Comparison of ENCODE assay signal across 10 cellular contexts in genomic region chr11:33721984-33722383, GRCh38. TPM values are rescaled to one million over a fixed set of nuclear protein-coding genes. Genes with fewer than 3 reads are reported as not detected.
DNase-seq lines count a peak whose midpoint lies in the region; ATAC-seq, FAIRE-seq and TF ChIP-seq lines count a peak whose summit lies in the region.
"Had no signal": no experiment of that assay in that cellular context is flagged by ENCODE, and none has a peak within 500 bp of the region (broad histone marks: within the 10 kb centered on the region; RNA-seq: fewer than 3 reads in every experiment).

No MANE protein-coding gene starts in this region.

- no peak overlapping the region for H2AK5ac ChIP-seq in H1 (ENCODE audit: low read depth, low read length)

- H3K9me3 ChIP-seq in H1 (ENCODE audit: insufficient read depth in 2 of 2, low read depth in 1 of 2, low read length in 1 of 2) (no peaks in the 10 kb centered on the region), osteoblast (ENCODE audit: low read depth, low read length) (no peaks in the 10 kb centered on the region), vagina (no peaks in the 10 kb centered on the region), MG63 (no peaks in the 10 kb centered on the region)

- H3K79me2 ChIP-seq in H1 (ENCODE audit: control insufficient read depth in 1 of 2, insufficient read depth in 2 of 2, low read length in 2 of 2) (peaks cover 0 to 19% of the 10 kb centered on the region in 2 experiments; a peak in 2 of 4 replicates), osteoblast (ENCODE audit: insufficient read depth, low read length) (peaks cover 99% of the 10 kb centered on the region)

- no peak overlapping the region; the same call in 1 of the 2 replicates for H2BK12ac ChIP-seq in H1 (ENCODE audit: low read depth, low read length)

- peak overlapping the region in 1 of 2 donors; percentile 19 for H3K27ac Mint-ChIP-seq in natural killer cell treated with Interleukin-12 subunit alpha and Interleukin-12 subunit beta and Interleukin-15 and Interleukin-18, amount 100 ng/mL, for 72 hours
- peak overlapping the region in 1 of 2 donors; percentile 70 for H3K27ac Mint-ChIP-seq in natural killer cell

- TF ChIP-seq EP300 in H1 (IDR thresholded peaks at IDR 0.05; ENCODE audit: borderline replicate concordance in 1 of 2, low read depth in 2 of 2, low read length in 2 of 2) = no peak

- H3K36me3 Mint-ChIP-seq in natural killer cell treated with Interleukin-12 subunit alpha and Interleukin-12 subunit beta and Interleukin-15 and Interleukin-18, amount 100 ng/mL, for 72 hours = peaks cover 5% of the 10 kb centered on the region
- H3K36me3 Mint-ChIP-seq in natural killer cell = no peaks in the 10 kb centered on the region

- H3K4ac ChIP-seq in H1 (replicated peaks; ENCODE audit: insufficient read length, low read depth, low read length) = no peak overlapping the region

- DNase-seq in natural killer cell treated with Interleukin-12 subunit alpha and Interleukin-12 subunit beta and Interleukin-15 and Interleukin-18, amount 100 ng/mL, for 72 hours (ENCODE audit: low spot score) = no peak
- DNase-seq in natural killer cell = no peak
- DNase-seq in H1 (ENCODE audit: low read depth in 1 of 2, low spot score in 2 of 2) = no peak
- no peak for DNase-seq in osteoblast (ENCODE audit: insufficient read length, low spot score, missing footprints)
- DNase-seq in vagina (ENCODE audit: extremely low spot score in 2 of 2) = no peak
- DNase-seq in MG63 = no peak
- no peak for DNase-seq in Ammon's horn (ENCODE audit: low spot score)

- TF ChIP-seq RAD21 in H1 (IDR thresholded peaks at IDR 0.05 in 1 of 2, conservative IDR thresholded peaks at IDR 0.05 in 1 of 2; ENCODE audit: low read depth in 2 of 2, low read length in 2 of 2) = no peak

- H3K27ac ChIP-seq in H1 (ENCODE audit: low read depth, low read length) = peak overlapping the region; percentile 30; the same call in 1 of the 2 replicates
- H3K27ac ChIP-seq in osteoblast (ENCODE audit: low read depth, low read length) = peak overlapping the region; percentile 100
- peak overlapping the region; percentile 75 for H3K27ac ChIP-seq in vagina

- intact Hi-C loops in natural killer cell (cut with micrococcal nuclease) (no loop called here), vagina (cut with DNase I) (no loop called here)

- no peak overlapping the region for H4K8ac ChIP-seq in H1 (ENCODE audit: extremely low read depth, insufficient read depth, low read length)

- H3K56ac ChIP-seq in H1 (replicated peaks; ENCODE audit: insufficient read length, low read depth, low read length) = no peak overlapping the region

- H3K36me3 ChIP-seq in H1 (ENCODE audit: control insufficient read depth in 2 of 4, insufficient read depth in 4 of 4, low read length in 3 of 4) (peaks cover 0 to 24% (median 14%) of the 10 kb centered on the region in 4 experiments; a peak in 6 of 8 replicates), osteoblast (ENCODE audit: insufficient read depth, low read length) (peaks cover 56% of the 10 kb centered on the region), vagina (peaks cover 0 to 44% of the 10 kb centered on the region in 2 donors), MG63 (peaks cover 82% of the 10 kb centered on the region)

- peaks cover 0 to 4% (median under 1%) of the 10 kb centered on the region in 4 experiments; a peak in 3 of 7 replicates for H3K4me1 ChIP-seq in H1 (replicated peaks in 1 of 4; ENCODE audit: control insufficient read depth in 3 of 4, insufficient read depth in 4 of 4, low read length in 3 of 4)
- H3K4me1 ChIP-seq in osteoblast (ENCODE audit: insufficient read depth, low read length) = peaks cover 50% of the 10 kb centered on the region
- H3K4me1 ChIP-seq in vagina = peaks cover 72% of the 10 kb centered on the region

- H3K14ac ChIP-seq in H1 (ENCODE audit: insufficient read length) = no peak overlapping the region

- peaks cover 35 to 52% of the 10 kb centered on the region in 2 donors for H3K4me1 Mint-ChIP-seq in natural killer cell treated with Interleukin-12 subunit alpha and Interleukin-12 subunit beta and Interleukin-15 and Interleukin-18, amount 100 ng/mL, for 72 hours (ENCODE audit: low read depth in 2 of 2)
- H3K4me1 Mint-ChIP-seq in natural killer cell = peaks cover 21 to 37% of the 10 kb centered on the region in 2 donors

- H3K4me3 ChIP-seq in H1 (ENCODE audit: extremely low read depth in 1 of 4, insufficient read depth in 2 of 4, low read depth in 3 of 4, low read length in 4 of 4) (no peak overlapping the region), osteoblast (ENCODE audit: insufficient read depth, low read length) (no peak overlapping the region), vagina (no peak overlapping the region), MG63 (no peak overlapping the region)

- H2BK20ac ChIP-seq in H1 (ENCODE audit: low read length) = no peak overlapping the region

- H2BK15ac ChIP-seq in H1 (ENCODE audit: low read length) = no peak overlapping the region

- H3K4me2 ChIP-seq in H1 (ENCODE audit: insufficient read depth in 1 of 2, low read depth in 2 of 2, low read length in 2 of 2) (no peak overlapping the region), osteoblast (ENCODE audit: insufficient read depth, low read length) (peak overlapping the region; percentile 67)

- no peak overlapping the region for H3K9ac ChIP-seq in H1 (replicated peaks in 1 of 4; ENCODE audit: extremely low read depth in 1 of 4, low read depth in 3 of 4, low read length in 3 of 4)

- CTCF ChIA-PET in H1 (lab: Charles Lee; ENCODE audit: partially characterized antibody) = interaction anchor here (1.1 to 2.7 kb wide), 2 partner anchors 107 to 689 kb away, joined by 3 to 7 read pairs; no protein-coding TSS in a partner anchor

- 91% methylated on average over 5 of the region's 5 CpGs; no CpG with 5 or more reads in 1 of the 2 experiments for WGBS in H1 (ENCODE audit: extremely low coverage in 1 of 2, insufficient coverage in 1 of 2, insufficient read length in 1 of 2, insufficient replicate concordance in 2 of 2, low coverage in 1 of 2, low lambda C conversion rate in 2 of 2, missing lambda C conversion rate in 1 of 2), 2 experiments

- TF ChIP-seq POLR2A in H1 (IDR thresholded peaks at IDR 0.05; ENCODE audit: control extremely low read depth in 1 of 2, low read depth in 2 of 2, low read length in 2 of 2) (no peak), vagina (IDR thresholded peaks at IDR 0.05) (no peak)

- no peak overlapping the region for H3K18ac ChIP-seq in H1 (ENCODE audit: extremely low read depth, low read length)

- no peak overlapping the region for H2AFZ ChIP-seq in H1 (ENCODE audit: low read length)
- H2AFZ ChIP-seq in osteoblast (ENCODE audit: low read length) = no peak overlapping the region

- H3K27me3 Mint-ChIP-seq in natural killer cell treated with Interleukin-12 subunit alpha and Interleukin-12 subunit beta and Interleukin-15 and Interleukin-18, amount 100 ng/mL, for 72 hours = peaks cover 4 to 7% of the 10 kb centered on the region in 2 donors
- H3K27me3 Mint-ChIP-seq in natural killer cell (ENCODE audit: low read depth in 2 of 2) = no peaks in the 10 kb centered on the region

- H3K27me3 ChIP-seq in H1 (replicated peaks in 1 of 4; ENCODE audit: control insufficient read depth in 3 of 4, extremely low read depth in 1 of 4, insufficient read depth in 3 of 4, low read length in 3 of 4) = no peaks in the 10 kb centered on the region
- H3K27me3 ChIP-seq in osteoblast (ENCODE audit: insufficient read depth, low read length) = no peaks in the 10 kb centered on the region
- no peaks in the 10 kb centered on the region for H3K27me3 ChIP-seq in vagina
- H3K27me3 ChIP-seq in MG63 = no peaks in the 10 kb centered on the region

- ATAC-seq in natural killer cell treated with Interleukin-12 subunit alpha and Interleukin-12 subunit beta and Interleukin-15 and Interleukin-18, amount 100 ng/mL, for 72 hours = no peak
- ATAC-seq in natural killer cell (no peak), GM19463 (IDR thresholded peaks at IDR 0.05; ENCODE audit: unreplicated experiment) (no peak)

- H3K9me3 Mint-ChIP-seq in natural killer cell treated with Interleukin-12 subunit alpha and Interleukin-12 subunit beta and Interleukin-15 and Interleukin-18, amount 100 ng/mL, for 72 hours = no peaks in the 10 kb centered on the region
- H3K9me3 Mint-ChIP-seq in natural killer cell = no peaks in the 10 kb centered on the region

- H3K23ac ChIP-seq in H1 (ENCODE audit: insufficient read length) = no peak overlapping the region

- no peak for TF ChIP-seq CTCF in natural killer cell (IDR thresholded peaks at IDR 0.05)
- TF ChIP-seq CTCF in H1 (IDR thresholded peaks at IDR 0.05; ENCODE audit: control extremely low read depth in 1 of 3, insufficient read depth in 1 of 3, low read depth in 1 of 3, low read length in 3 of 3) = no peak
- no peak for TF ChIP-seq CTCF in osteoblast (IDR thresholded peaks at IDR 0.05; ENCODE audit: extremely low read depth, low read depth, low read length)
- TF ChIP-seq CTCF in vagina (IDR thresholded peaks at IDR 0.05) = no peak

- no peaks in the 10 kb centered on the region for H3K23me2 ChIP-seq in H1 (ENCODE audit: low read depth, low read length)

- no peak for FAIRE-seq in H1 (lab: Jason Lieb, UNC)

- H3K79me1 ChIP-seq in H1 (ENCODE audit: low read depth, low read length) = peaks cover 12% of the 10 kb centered on the region; the same call in 1 of the 2 replicates

- no peak overlapping the region for H4K5ac ChIP-seq in H1 (ENCODE audit: insufficient read length, low read depth, low read length)

- H4K20me1 ChIP-seq in H1 (replicated peaks in 1 of 2; ENCODE audit: control insufficient read depth in 1 of 2, insufficient read depth in 2 of 2, low read length in 2 of 2) = peaks cover 4 to 9% of the 10 kb centered on the region in 2 experiments
- H4K20me1 ChIP-seq in osteoblast (ENCODE audit: insufficient read depth, low read length) = peaks cover 17% of the 10 kb centered on the region

- no peak overlapping the region; the same call in 1 of the 2 replicates for H2BK5ac ChIP-seq in H1 (ENCODE audit: low read depth, low read length)

- no peak overlapping the region for H4K91ac ChIP-seq in H1 (replicated peaks; ENCODE audit: insufficient read length, low read length)

- POLR2A ChIA-PET in H1 (lab: Charles Lee; ENCODE audit: partially characterized antibody) = interaction anchor here (0.6 to 0.9 kb wide), 2 partner anchors 14 to 567 kb away, joined by 3 to 4 read pairs; partner anchors contain the start of gene CD59

- no peak overlapping the region for H2BK120ac ChIP-seq in H1 (replicated peaks; ENCODE audit: low read depth, low read length)

- peak overlapping the region; percentile 74 for H3K4me3 Mint-ChIP-seq in natural killer cell treated with Interleukin-12 subunit alpha and Interleukin-12 subunit beta and Interleukin-15 and Interleukin-18, amount 100 ng/mL, for 72 hours
- H3K4me3 Mint-ChIP-seq in natural killer cell = no peak overlapping the region

RNA-seq across cellular contexts. Expression of gene CD59, which starts 14.2 kb away (rescaled TPM):
- total RNA-seq in natural killer cell treated with Interleukin-12 subunit alpha and Interleukin-12 subunit beta and Interleukin-15 and Interleukin-18, amount 100 ng/mL, for 72 hours = 10 to 100 TPM; 15.5 to 23.2 TPM
- 10 to 100 TPM; 25.0 to 29.4 (median 26.4) TPM for total RNA-seq in natural killer cell
- 90.3 and 101 TPM in 2 replicates for total RNA-seq in H1 (2021; fragmentation: NEBNext Ultra II Directional; extraction: Animal tissue kit (Norgen Biotek cat#: 25700))
- 38.7 and 63.1 TPM in 2 replicates for polyA plus RNA-seq in H1 (2011; rRNA removed)
- polyA plus RNA-seq in H1 (2011; cell fraction: cytosol; rRNA removed) = 60.8 TPM
- 34.8 TPM for polyA plus RNA-seq in H1 (2011; cell fraction: nucleus; rRNA removed)
- polyA plus RNA-seq in H1 (2012, experiment 1 of 2) = 68.1 to 85.4 TPM (median 79.2 TPM) in 4 replicates
- polyA plus RNA-seq in H1 (2012, experiment 2 of 2) = 21.8 TPM
- 74.9 TPM for polyA plus RNA-seq in H1 (2013, experiment 1 of 2)
- polyA plus RNA-seq in H1 (2013, experiment 2 of 2) = 94.6 TPM
- polyA minus RNA-seq in H1 (2011; rRNA and poly(A)+ RNA removed) = 96.0 and 153 TPM in 2 replicates
- polyA minus RNA-seq in H1 (2011; cell fraction: cytosol; rRNA and poly(A)+ RNA removed) = 22.2 TPM
- 33.5 TPM for polyA minus RNA-seq in H1 (2011; cell fraction: nucleus; rRNA and poly(A)+ RNA removed)
- total RNA-seq in osteoblast = 345 and 377 TPM in 2 replicates
- 272 TPM for total RNA-seq in vagina
- 360 and 394 TPM in 2 replicates for total RNA-seq in MG63 (2014; rRNA removed; shearing (Covaris generic); ENCODE audit: low replicate concordance)

RNA-seq across cellular contexts. Expression of gene C11orf91, which starts 21.4 kb away (rescaled TPM):
- total RNA-seq in natural killer cell treated with Interleukin-12 subunit alpha and Interleukin-12 subunit beta and Interleukin-15 and Interleukin-18, amount 100 ng/mL, for 72 hours = not detected
- total RNA-seq in natural killer cell (not detected), osteoblast (not detected in 2 replicates), vagina (not detected)
- not detected in 2 replicates for total RNA-seq in H1 (2021; fragmentation: NEBNext Ultra II Directional; extraction: Animal tissue kit (Norgen Biotek cat#: 25700))
- polyA plus RNA-seq in H1 (2011; rRNA removed) = not detected in 2 replicates
- not detected for polyA plus RNA-seq in H1 (2011; cell fraction: cytosol; rRNA removed)
- not detected for polyA plus RNA-seq in H1 (2011; cell fraction: nucleus; rRNA removed)
- polyA plus RNA-seq in H1 (2012, experiment 1 of 2) = not detected in 4 replicates
- not detected for polyA plus RNA-seq in H1 (2012, experiment 2 of 2)
- not detected for polyA plus RNA-seq in H1 (2013, experiment 1 of 2)
- polyA plus RNA-seq in H1 (2013, experiment 2 of 2) = not detected
- polyA minus RNA-seq in H1 (2011; rRNA and poly(A)+ RNA removed) = not detected in 2 replicates
- polyA minus RNA-seq in H1 (2011; cell fraction: cytosol; rRNA and poly(A)+ RNA removed) = not detected
- 1.7 TPM for polyA minus RNA-seq in H1 (2011; cell fraction: nucleus; rRNA and poly(A)+ RNA removed)
- not detected in 2 replicates for total RNA-seq in MG63 (2014; rRNA removed; shearing (Covaris generic); ENCODE audit: low replicate concordance)
- total RNA-seq: dermis microvascular lymphatic vessel endothelial cell had no signal
- polyA plus RNA-seq: BJ had no signal

RNA-seq across cellular contexts. Expression of gene FBXO3, which starts 52.3 kb away (rescaled TPM):
- 10 to 100 TPM; 20.8 to 25.1 TPM for total RNA-seq in natural killer cell treated with Interleukin-12 subunit alpha and Interleukin-12 subunit beta and Interleukin-15 and Interleukin-18, amount 100 ng/mL, for 72 hours
- total RNA-seq in natural killer cell = 10 to 100 TPM; 54.9 to 64.7 (median 56.2) TPM
- 19.7 and 25.7 TPM in 2 replicates for total RNA-seq in H1 (2021; fragmentation: NEBNext Ultra II Directional; extraction: Animal tissue kit (Norgen Biotek cat#: 25700))
- 11.8 and 15.9 TPM in 2 replicates for polyA plus RNA-seq in H1 (2011; rRNA removed)
- 20.6 TPM for polyA plus RNA-seq in H1 (2011; cell fraction: cytosol; rRNA removed)
- 7.3 TPM for polyA plus RNA-seq in H1 (2011; cell fraction: nucleus; rRNA removed)
- polyA plus RNA-seq in H1 (2012, experiment 1 of 2) = 16.4 to 30.8 TPM (median 22.8 TPM) in 4 replicates
- polyA plus RNA-seq in H1 (2012, experiment 2 of 2) = 2.0 TPM
- 10.9 TPM for polyA plus RNA-seq in H1 (2013, experiment 1 of 2)
- 11.4 TPM for polyA plus RNA-seq in H1 (2013, experiment 2 of 2)
- polyA minus RNA-seq in H1 (2011; rRNA and poly(A)+ RNA removed) = 24.8 and 31.2 TPM in 2 replicates
- polyA minus RNA-seq in H1 (2011; cell fraction: cytosol; rRNA and poly(A)+ RNA removed) = 17.8 TPM
- 14.3 TPM for polyA minus RNA-seq in H1 (2011; cell fraction: nucleus; rRNA and poly(A)+ RNA removed)
- 35.8 and 38.3 TPM in 2 replicates for total RNA-seq in osteoblast
- 29.7 TPM for total RNA-seq in vagina
- 41.7 and 48.8 TPM in 2 replicates for total RNA-seq in MG63 (2014; rRNA removed; shearing (Covaris generic); ENCODE audit: low replicate concordance)

Comparison
In these comparisons a context has a peak if more than half of its experiments do, and no peak if none do; other contexts are left out.
1. H3K27ac ChIP-seq: peak in every context shown above with its lines; median percentile 100 in osteoblast; 75 in vagina; 30 in H1.